Comparison of ENCODE assay signal across 1 cellular context in genomic region chrX:11755724-11756123, GRCh38.
TF ChIP-seq lines count a peak whose summit lies in the region.

No MANE protein-coding gene starts in this region.

TF ChIP-seq in HepG2, 621 proteins besides CTCF, POLR2A, EP300 and RAD21 (continued from another document and continues in another):
- TF ChIP-seq ARID4A (CRISPR knock-in tag; IDR thresholded peaks at IDR 0.05; ENCODE audit: borderline replicate concordance), result no peak; the same call in 1 of the 2 replicates
- no peak for TF ChIP-seq ZNF552 (CRISPR knock-in tag; IDR thresholded peaks at IDR 0.05; ENCODE audit: borderline replicate concordance)
- no peak for TF ChIP-seq ATRX (CRISPR knock-in tag; IDR thresholded peaks at IDR 0.05; ENCODE audit: borderline replicate concordance)
- TF ChIP-seq ATF2 (CRISPR knock-in tag; IDR thresholded peaks at IDR 0.05), result no peak
- TF ChIP-seq PHF5A (CRISPR knock-in tag; IDR thresholded peaks at IDR 0.05; ENCODE audit: low read depth, unreplicated experiment), result no peak
- no peak for TF ChIP-seq ETV6 (CRISPR knock-in tag; conservative IDR thresholded peaks at IDR 0.05)
- no peak for TF ChIP-seq MZF1 (CRISPR knock-in tag; IDR thresholded peaks at IDR 0.05; ENCODE audit: borderline replicate concordance)
- TF ChIP-seq ZNF350 (CRISPR knock-in tag; IDR thresholded peaks at IDR 0.05; ENCODE audit: borderline replicate concordance, low read depth), result no peak
- TF ChIP-seq MAF1 (CRISPR knock-in tag; IDR thresholded peaks at IDR 0.05; ENCODE audit: borderline replicate concordance), result no peak
- TF ChIP-seq MTA1 (CRISPR knock-in tag; IDR thresholded peaks at IDR 0.05; ENCODE audit: borderline replicate concordance), result no peak
- no peak for TF ChIP-seq ZNF18 (CRISPR knock-in tag; IDR thresholded peaks at IDR 0.05; ENCODE audit: insufficient replicate concordance)
- no peak for TF ChIP-seq ZNF446 (CRISPR knock-in tag; IDR thresholded peaks at IDR 0.05)
- TF ChIP-seq PHF21A (CRISPR knock-in tag; IDR thresholded peaks at IDR 0.05), result no peak
- TF ChIP-seq ZNF3 (CRISPR knock-in tag; IDR thresholded peaks at IDR 0.05), result no peak
- no peak for TF ChIP-seq ZNF33A (CRISPR knock-in tag; IDR thresholded peaks at IDR 0.05; ENCODE audit: borderline replicate concordance)
- no peak for TF ChIP-seq ZC3H13 (CRISPR knock-in tag; IDR thresholded peaks at IDR 0.05)
- no peak for TF ChIP-seq EEA1 (CRISPR knock-in tag; IDR thresholded peaks at IDR 0.05; ENCODE audit: borderline replicate concordance)
- TF ChIP-seq ETS1 (CRISPR knock-in tag; IDR thresholded peaks at IDR 0.05), result no peak
- TF ChIP-seq TRIM24 (CRISPR knock-in tag; IDR thresholded peaks at IDR 0.05), result no peak
- no peak for TF ChIP-seq U2AF2 (IDR thresholded peaks at IDR 0.05; ENCODE audit: low read depth, low read length)
- no peak for TF ChIP-seq FOXP1 (IDR thresholded peaks at IDR 0.05)
- peak; percentile 67 for TF ChIP-seq FOXP1 (CRISPR knock-in tag; IDR thresholded peaks at IDR 0.05)
- TF ChIP-seq CSRNP1 (CRISPR knock-in tag; IDR thresholded peaks at IDR 0.05), result no peak
- no peak for TF ChIP-seq ZSCAN25 (CRISPR knock-in tag; IDR thresholded peaks at IDR 0.05)
- no peak for TF ChIP-seq DNMT3B (CRISPR knock-in tag; conservative IDR thresholded peaks at IDR 0.05)
- TF ChIP-seq KMT2A (CRISPR knock-in tag; IDR thresholded peaks at IDR 0.05), result no peak
- no peak for TF ChIP-seq ZFP36L2 (CRISPR knock-in tag; IDR thresholded peaks at IDR 0.05)
- TF ChIP-seq HNF4A (CRISPR knock-in tag; IDR thresholded peaks at IDR 0.05), result peak; percentile 6; the same call in 1 of the 2 replicates
- no peak for TF ChIP-seq TAF1 (CRISPR knock-in tag; IDR thresholded peaks at IDR 0.05)
- no peak for TF ChIP-seq RCOR2 (CRISPR knock-in tag; IDR thresholded peaks at IDR 0.05)
- no peak for TF ChIP-seq ZNF746 (CRISPR knock-in tag; IDR thresholded peaks at IDR 0.05)
- TF ChIP-seq ZNF550 (CRISPR knock-in tag; IDR thresholded peaks at IDR 0.05; ENCODE audit: borderline replicate concordance), result no peak
- no peak for TF ChIP-seq ZNF101 (CRISPR knock-in tag; IDR thresholded peaks at IDR 0.05; ENCODE audit: borderline replicate concordance, low read depth)
- no peak for TF ChIP-seq DR1 (CRISPR knock-in tag; IDR thresholded peaks at IDR 0.05)
- no peak for TF ChIP-seq RBM22 (optimal IDR thresholded peaks at IDR 0.05; ENCODE audit: low read length)
- no peak for TF ChIP-seq ZNF281 (CRISPR knock-in tag; IDR thresholded peaks at IDR 0.05; ENCODE audit: borderline replicate concordance)
- TF ChIP-seq ZNF407 (CRISPR knock-in tag; IDR thresholded peaks at IDR 0.05; ENCODE audit: not compliant biosample characterization), result no peak
- no peak for TF ChIP-seq ZNF17 (CRISPR knock-in tag; IDR thresholded peaks at IDR 0.05)
- no peak for TF ChIP-seq ZNF770 (CRISPR knock-in tag; IDR thresholded peaks at IDR 0.05)
